1 cellular context compared by ENCODE assay signal in the genomic region with DNA sequence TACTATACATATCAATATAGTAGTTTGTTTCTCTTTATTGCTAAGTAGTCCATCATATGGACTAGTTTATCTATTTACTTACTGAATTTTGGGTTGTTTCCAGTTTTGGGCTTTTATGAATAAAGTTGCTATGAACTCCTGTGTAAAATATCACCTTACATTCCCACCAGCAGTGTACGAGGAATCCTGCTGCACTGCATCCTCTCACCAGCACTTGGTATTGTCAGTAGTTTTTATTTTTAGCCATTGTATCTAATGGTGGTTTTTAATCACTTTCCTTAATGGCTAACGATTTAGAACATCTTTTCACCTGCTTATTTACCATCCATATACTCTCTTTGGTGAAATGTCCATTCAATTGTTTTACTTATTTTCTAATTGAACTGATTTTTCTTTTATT.
TF ChIP-seq lines count a peak whose summit lies in the region.

No MANE protein-coding gene starts in this region.

TF ChIP-seq in WTC11, 78 proteins besides CTCF, POLR2A, EP300 and RAD21 (continued from another document):
- TF ChIP-seq, protein P1, sequence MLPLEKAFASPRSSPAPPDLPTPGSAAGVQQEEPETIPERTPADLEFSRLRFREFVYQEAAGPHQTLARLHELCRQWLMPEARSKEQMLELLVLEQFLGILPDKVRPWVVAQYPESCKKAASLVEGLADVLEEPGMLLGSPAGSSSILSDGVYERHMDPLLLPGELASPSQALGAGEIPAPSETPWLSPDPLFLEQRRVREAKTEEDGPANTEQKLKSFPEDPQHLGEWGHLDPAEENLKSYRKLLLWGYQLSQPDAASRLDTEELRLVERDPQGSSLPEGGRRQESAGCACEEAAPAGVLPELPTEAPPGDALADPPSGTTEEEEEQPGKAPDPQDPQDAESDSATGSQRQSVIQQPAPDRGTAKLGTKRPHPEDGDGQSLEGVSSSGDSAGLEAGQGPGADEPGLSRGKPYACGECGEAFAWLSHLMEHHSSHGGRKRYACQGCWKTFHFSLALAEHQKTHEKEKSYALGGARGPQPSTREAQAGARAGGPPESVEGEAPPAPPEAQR (CRISPR knock-in tag; IDR thresholded peaks at IDR 0.05), result no peak
- TF ChIP-seq, protein P2, sequence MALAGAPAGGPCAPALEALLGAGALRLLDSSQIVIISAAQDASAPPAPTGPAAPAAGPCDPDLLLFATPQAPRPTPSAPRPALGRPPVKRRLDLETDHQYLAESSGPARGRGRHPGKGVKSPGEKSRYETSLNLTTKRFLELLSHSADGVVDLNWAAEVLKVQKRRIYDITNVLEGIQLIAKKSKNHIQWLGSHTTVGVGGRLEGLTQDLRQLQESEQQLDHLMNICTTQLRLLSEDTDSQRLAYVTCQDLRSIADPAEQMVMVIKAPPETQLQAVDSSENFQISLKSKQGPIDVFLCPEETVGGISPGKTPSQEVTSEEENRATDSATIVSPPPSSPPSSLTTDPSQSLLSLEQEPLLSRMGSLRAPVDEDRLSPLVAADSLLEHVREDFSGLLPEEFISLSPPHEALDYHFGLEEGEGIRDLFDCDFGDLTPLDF (CRISPR knock-in tag; IDR thresholded peaks at IDR 0.05), result no peak
- TF ChIP-seq TP53 (CRISPR knock-in tag; IDR thresholded peaks at IDR 0.05), result no peak
